Comparison of ENCODE assay signal across 30 cellular contexts in the genomic region with DNA sequence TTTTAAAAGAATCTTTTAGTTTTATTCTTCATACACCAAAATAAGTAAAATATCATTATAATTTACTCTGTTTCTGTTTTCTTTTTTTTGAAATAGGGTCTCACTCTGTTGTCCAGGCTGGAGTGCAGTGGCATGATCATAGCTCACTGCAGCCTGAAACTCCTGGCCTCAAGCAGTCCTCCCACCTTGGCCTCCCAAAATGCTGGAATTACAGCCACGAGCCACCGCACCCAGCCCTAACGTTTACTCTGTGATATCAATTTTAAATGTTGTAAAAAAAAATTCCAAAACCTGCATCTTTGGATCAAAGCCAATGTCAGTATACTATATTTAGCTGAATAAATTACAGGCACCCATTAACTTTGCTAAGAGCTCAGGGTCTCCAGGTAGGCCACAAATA.
"Had no signal": no experiment of that assay in that cellular context is flagged by ENCODE, and none has a peak within 500 bp of the region (broad histone marks: within the 10 kb centered on the region; RNA-seq: fewer than 3 reads in every experiment).

No MANE protein-coding gene starts in this region.

- H3K9me3 ChIP-seq: adrenal gland, ascending aorta, body of pancreas, breast epithelium had no signal

- H3K4me3 ChIP-seq: adrenal gland, ascending aorta, body of pancreas, breast epithelium, cardiac muscle cell had no signal

- H3K36me3 ChIP-seq: adrenal gland, ascending aorta, brain microvascular endothelial cell, breast epithelium, cardiac muscle cell had no signal

- H3K4me1 ChIP-seq: adrenal gland, ascending aorta, body of pancreas, breast epithelium had no signal

- H3K27ac ChIP-seq: adrenal gland, ascending aorta, body of pancreas, brain microvascular endothelial cell, breast epithelium, cardiac muscle cell had no signal

- H3K27me3 ChIP-seq: adrenal gland, ascending aorta, body of pancreas, brain microvascular endothelial cell, breast epithelium, cardiac muscle cell had no signal

- DNase-seq: activated effector memory CD4-positive, alpha-beta T cell treated with anti-CD3 and anti-CD28 coated beads, Interleukin-2, amount 50 U/mL, for 16 hours; activated effector memory CD4-positive, alpha-beta T cell treated with Interleukin-2 at 50 U/mL for 16 hours; activated gamma-delta T cell; activated gamma-delta T cell treated with Interleukin-2 at 50 U/mL for 16 hours; activated naive CD4-positive, alpha-beta T cell; activated naive CD4-positive, alpha-beta T cell treated with anti-CD3 and anti-CD28 coated beads for 36 hours; activated naive CD4-positive, alpha-beta T cell treated with anti-CD3 and anti-CD28 coated beads, Interleukin-2, amount 10 ng/mL, durations not matched to agents 7 days and 5 days; activated naive CD4-positive, alpha-beta T cell treated with anti-CD3 and anti-CD28 coated beads, Interleukin-2, amount 50 U/mL, for 16 hours; activated naive CD4-positive, alpha-beta T cell treated with Interleukin-2 at 50 U/mL for 16 hours; activated naive CD8-positive, alpha-beta T cell treated with anti-CD3 and anti-CD28 coated beads for 36 hours; activated naive CD8-positive, alpha-beta T cell treated with anti-CD3 and anti-CD28 coated beads, Interleukin-2, amount 10 ng/mL, durations not matched to agents 7 days and 5 days; activated naive CD8-positive, alpha-beta T cell treated with anti-CD3 and anti-CD28 coated beads, Interleukin-2, amount 50 U/mL, for 24 hours; activated T-cell treated with anti-CD3 and anti-CD28 coated beads, Interleukin-2, amount 50 U/mL, for 1 hour; activated T-cell treated with anti-CD3 and anti-CD28 coated beads, Interleukin-2, amount 50 U/mL, for 24 hours; activated T-cell treated with anti-CD3 and anti-CD28 coated beads, Interleukin-2, amount 50 U/mL, for 4 hours; activated T-cell treated with anti-CD3 and anti-CD28 coated beads, Interleukin-2, amount 50 U/mL, for 48 hours; activated T-cell treated with anti-CD3 and anti-CD28 coated beads, Interleukin-2, amount 50 U/mL, for 72 hours; adrenal gland; amniotic stem cell; amygdala; anterior cingulate cortex; aorta; body of pancreas; brain microvascular endothelial cell; caudate nucleus; central memory CD4-positive, alpha-beta T cell; cerebellar nuclear complex had no signal
